1 cellular context compared by ENCODE assay signal in the genomic region with DNA sequence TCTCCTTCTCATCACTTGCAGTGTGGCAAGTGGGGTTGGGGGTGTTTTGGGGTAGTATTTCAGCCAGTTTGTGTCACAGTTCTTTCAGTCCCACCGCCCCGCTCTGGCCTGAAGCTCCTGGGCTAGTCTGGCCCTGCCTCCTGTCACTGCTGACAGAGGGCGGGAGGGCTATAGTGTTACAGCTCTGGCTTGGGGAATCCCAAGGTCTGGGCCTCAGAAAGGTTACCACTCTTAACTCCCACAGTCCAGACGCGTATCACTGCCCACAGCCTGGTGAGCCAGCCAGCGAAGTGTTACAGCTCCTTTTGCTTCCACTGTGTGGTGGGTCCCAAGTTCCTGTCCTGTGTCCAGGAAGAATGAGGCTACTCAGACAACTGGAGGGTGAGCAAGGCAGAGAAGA.
TF ChIP-seq lines count a peak whose summit lies in the region.

No MANE protein-coding gene starts in this region.

TF ChIP-seq in GM12878, 131 proteins besides CTCF, POLR2A, EP300 and RAD21:
- TF ChIP-seq BMI1 (IDR thresholded peaks at IDR 0.05; ENCODE audit: borderline replicate concordance): no peak
- TF ChIP-seq RB1 (IDR thresholded peaks at IDR 0.05; ENCODE audit: borderline replicate concordance): no peak
- no peak for TF ChIP-seq MXI1 (IDR thresholded peaks at IDR 0.05; ENCODE audit: low read depth, low read length)
- TF ChIP-seq TAF1 (IDR thresholded peaks at IDR 0.05; ENCODE audit: borderline replicate concordance, low read depth, low read length): no peak
TF ChIP-seq in GM12878: peak in this region for 0.
